Comparison of ENCODE assay signal across 1 cellular context in the genomic region with DNA sequence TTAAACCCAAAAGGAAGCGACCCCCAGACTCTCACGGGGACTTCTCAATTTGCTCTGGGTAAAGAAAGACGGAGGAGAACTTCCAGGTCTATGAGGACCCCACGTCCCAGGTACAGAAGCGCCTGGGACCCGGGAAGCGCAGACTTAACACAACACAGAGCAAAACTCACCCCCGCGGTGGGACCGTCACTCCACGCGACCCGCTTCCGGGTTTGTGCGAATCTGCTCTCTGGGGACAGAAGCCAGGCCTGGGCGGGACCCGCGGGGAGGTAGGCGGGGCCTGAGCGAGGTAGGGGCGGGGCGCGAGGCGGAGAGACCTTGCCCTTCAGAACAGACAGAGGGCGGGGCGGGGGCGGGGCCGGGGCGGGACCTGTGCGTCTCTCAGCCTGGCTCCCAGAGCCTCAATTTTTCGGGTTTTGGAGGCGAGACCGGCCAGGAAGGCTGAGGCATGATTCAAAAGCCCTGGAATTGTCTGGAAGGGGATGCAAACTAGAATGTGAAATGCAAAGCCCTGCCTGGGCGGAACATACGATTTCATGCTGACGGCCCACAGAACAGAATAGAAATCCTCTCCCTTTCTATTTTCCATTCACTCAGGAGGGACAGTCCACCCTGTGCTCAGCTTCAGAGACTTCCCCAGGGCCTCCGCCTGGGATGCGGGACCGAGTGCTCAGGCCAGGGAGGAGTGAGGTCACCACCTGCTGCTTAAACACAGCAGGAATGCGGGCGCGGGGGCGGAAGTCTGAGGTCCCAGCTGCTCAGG.
TF ChIP-seq lines count a peak whose summit lies in the region.

No MANE protein-coding gene starts in this region.

TF ChIP-seq in K562, 482 proteins besides CTCF, POLR2A, EP300 and RAD21 (continues in another document):
- TF ChIP-seq GATAD2B (IDR thresholded peaks at IDR 0.05; ENCODE audit: borderline replicate concordance) (peak; percentile 63; the same call in 1 of the 2 replicates), SRF (CRISPR knock-in tag; IDR thresholded peaks at IDR 0.05) (peak in 1 of 2 experiments; percentile 61; a peak in 1 of 4 replicates), SMAD3 (CRISPR knock-in tag; conservative IDR thresholded peaks at IDR 0.05) (no peak), MYC (IDR thresholded peaks at IDR 0.05; ENCODE audit: low read depth, low read length) (peak; percentile 67), MYC (CRISPR knock-in tag; IDR thresholded peaks at IDR 0.05; ENCODE audit: borderline replicate concordance, low read depth) (no peak), ZNF436 (CRISPR knock-in tag; IDR thresholded peaks at IDR 0.05) (no peak), CBX2 (IDR thresholded peaks at IDR 0.05; ENCODE audit: insufficient read depth, low read length, poor library complexity, severe bottlenecking) (no peak), KLF1 (tag; IDR thresholded peaks at IDR 0.05) (no peak), ZNF76 (CRISPR knock-in tag; IDR thresholded peaks at IDR 0.05; ENCODE audit: borderline replicate concordance) (no peak), HIVEP1 (CRISPR knock-in tag; IDR thresholded peaks at IDR 0.05) (no peak), TEAD1 (CRISPR knock-in tag; IDR thresholded peaks at IDR 0.05) (no peak; a peak in 1 of 4 replicates), CHD4 (IDR thresholded peaks at IDR 0.05; ENCODE audit: insufficient read depth, insufficient replicate concordance, low read depth, low read length, poor library complexity, severe bottlenecking) (no peak), PML (IDR thresholded peaks at IDR 0.05; ENCODE audit: low read length) (peak; percentile 68; the same call in 1 of the 2 replicates), EHMT2 (IDR thresholded peaks at IDR 0.05) (no peak), STAT5A (IDR thresholded peaks at IDR 0.05; ENCODE audit: borderline replicate concordance, low read length) (no peak), BRCA1 (IDR thresholded peaks at IDR 0.05) (no peak), BRCA1 (CRISPR knock-in tag; IDR thresholded peaks at IDR 0.05) (no peak), CHD1 (IDR thresholded peaks at IDR 0.05; ENCODE audit: low read length) (no peak)
- TF ChIP-seq, protein P1, sequence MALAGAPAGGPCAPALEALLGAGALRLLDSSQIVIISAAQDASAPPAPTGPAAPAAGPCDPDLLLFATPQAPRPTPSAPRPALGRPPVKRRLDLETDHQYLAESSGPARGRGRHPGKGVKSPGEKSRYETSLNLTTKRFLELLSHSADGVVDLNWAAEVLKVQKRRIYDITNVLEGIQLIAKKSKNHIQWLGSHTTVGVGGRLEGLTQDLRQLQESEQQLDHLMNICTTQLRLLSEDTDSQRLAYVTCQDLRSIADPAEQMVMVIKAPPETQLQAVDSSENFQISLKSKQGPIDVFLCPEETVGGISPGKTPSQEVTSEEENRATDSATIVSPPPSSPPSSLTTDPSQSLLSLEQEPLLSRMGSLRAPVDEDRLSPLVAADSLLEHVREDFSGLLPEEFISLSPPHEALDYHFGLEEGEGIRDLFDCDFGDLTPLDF (CRISPR knock-in tag; IDR thresholded peaks at IDR 0.05) = no peak
- TF ChIP-seq, protein P2, sequence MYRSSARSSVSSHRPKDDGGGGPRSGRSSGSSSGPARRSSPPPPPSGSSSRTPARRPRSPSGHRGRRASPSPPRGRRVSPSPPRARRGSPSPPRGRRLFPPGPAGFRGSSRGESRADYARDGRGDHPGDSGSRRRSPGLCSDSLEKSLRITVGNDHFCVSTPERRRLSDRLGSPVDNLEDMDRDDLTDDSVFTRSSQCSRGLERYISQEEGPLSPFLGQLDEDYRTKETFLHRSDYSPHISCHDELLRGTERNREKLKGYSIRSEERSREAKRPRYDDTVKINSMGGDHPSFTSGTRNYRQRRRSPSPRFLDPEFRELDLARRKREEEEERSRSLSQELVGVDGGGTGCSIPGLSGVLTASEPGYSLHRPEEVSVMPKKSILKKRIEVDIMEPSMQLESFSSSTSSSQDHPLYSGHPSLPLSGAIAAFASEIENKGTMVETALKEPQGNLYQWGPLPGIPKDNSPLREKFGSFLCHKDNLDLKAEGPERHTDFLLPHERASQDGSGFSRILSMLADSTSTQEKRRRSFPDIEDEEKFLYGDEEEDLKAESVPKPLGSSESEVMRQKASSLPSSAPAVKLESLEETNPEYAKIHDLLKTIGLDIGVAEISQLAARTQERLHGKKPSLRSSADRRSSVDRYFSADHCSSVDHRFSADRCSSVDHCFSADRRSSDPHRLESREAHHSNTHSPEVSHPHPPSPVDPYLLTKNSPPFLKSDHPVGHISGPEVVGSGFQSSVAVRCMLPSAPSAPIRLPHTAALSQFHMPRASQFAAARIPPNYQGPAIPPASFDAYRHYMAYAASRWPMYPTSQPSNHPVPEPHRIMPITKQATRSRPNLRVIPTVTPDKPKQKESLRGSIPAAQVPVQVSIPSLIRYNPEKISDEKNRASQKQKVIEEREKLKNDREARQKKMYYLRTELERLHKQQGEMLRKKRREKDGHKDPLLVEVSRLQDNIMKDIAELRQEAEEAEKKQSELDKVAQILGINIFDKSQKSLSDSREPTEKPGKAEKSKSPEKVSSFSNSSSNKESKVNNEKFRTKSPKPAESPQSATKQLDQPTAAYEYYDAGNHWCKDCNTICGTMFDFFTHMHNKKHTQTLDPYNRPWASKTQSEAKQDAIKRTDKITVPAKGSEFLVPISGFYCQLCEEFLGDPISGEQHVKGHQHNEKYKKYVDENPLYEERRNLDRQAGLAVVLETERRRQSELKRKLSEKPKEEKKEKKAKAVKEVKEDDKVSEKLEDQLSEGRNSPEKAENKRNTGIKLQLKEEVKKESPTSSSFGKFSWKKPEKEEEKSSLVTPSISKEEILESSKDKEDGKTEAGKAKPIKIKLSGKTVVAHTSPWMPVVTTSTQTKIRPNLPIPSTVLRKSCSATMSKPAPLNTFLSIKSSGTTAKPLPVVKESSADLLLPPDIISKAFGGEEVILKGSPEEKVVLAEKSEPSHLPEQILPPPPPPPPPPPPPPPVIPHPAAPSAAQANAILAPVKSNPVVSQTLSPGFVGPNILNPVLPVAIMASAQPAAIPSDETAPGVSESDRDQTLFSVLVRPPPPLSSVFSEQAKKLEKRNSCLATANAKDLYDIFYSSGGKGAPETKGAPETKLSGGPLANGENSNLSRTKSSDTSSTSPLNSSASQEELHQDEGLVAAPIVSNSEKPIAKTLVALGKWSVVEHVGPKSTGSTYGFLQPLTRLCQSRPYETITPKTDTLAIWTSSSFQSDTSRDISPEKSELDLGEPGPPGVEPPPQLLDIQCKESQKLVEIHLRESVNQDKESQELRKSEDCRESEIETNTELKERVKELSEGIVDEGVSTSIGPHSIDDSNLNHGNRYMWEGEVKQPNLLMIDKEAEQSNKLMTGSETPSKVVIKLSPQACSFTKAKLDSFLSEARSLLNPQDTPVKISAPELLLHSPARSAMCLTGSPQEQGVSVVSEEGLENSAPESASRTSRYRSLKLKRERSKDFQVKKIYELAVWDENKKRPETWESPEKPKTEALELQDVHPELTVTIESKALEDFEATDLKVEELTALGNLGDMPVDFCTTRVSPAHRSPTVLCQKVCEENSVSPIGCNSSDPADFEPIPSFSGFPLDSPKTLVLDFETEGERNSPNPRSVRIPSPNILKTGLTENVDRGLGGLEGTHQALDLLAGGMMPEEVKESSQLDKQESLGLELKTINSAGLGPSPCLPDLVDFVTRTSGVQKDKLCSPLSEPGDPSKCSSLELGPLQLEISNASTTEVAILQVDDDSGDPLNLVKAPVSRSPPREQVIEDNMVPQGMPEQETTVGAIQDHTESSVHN (IDR thresholded peaks at IDR 0.05; ENCODE audit: borderline replicate concordance in 1 of 2, low read depth in 1 of 2) = no peak
- TF ChIP-seq, protein P3, sequence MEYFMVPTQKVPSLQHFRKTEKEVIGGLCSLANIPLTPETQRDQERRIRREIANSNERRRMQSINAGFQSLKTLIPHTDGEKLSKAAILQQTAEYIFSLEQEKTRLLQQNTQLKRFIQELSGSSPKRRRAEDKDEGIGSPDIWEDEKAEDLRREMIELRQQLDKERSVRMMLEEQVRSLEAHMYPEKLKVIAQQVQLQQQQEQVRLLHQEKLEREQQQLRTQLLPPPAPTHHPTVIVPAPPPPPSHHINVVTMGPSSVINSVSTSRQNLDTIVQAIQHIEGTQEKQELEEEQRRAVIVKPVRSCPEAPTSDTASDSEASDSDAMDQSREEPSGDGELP (CRISPR knock-in tag; IDR thresholded peaks at IDR 0.05; ENCODE audit: borderline replicate concordance) = peak; percentile 73; the same call in 1 of the 2 replicates
- TF ChIP-seq, protein P4, sequence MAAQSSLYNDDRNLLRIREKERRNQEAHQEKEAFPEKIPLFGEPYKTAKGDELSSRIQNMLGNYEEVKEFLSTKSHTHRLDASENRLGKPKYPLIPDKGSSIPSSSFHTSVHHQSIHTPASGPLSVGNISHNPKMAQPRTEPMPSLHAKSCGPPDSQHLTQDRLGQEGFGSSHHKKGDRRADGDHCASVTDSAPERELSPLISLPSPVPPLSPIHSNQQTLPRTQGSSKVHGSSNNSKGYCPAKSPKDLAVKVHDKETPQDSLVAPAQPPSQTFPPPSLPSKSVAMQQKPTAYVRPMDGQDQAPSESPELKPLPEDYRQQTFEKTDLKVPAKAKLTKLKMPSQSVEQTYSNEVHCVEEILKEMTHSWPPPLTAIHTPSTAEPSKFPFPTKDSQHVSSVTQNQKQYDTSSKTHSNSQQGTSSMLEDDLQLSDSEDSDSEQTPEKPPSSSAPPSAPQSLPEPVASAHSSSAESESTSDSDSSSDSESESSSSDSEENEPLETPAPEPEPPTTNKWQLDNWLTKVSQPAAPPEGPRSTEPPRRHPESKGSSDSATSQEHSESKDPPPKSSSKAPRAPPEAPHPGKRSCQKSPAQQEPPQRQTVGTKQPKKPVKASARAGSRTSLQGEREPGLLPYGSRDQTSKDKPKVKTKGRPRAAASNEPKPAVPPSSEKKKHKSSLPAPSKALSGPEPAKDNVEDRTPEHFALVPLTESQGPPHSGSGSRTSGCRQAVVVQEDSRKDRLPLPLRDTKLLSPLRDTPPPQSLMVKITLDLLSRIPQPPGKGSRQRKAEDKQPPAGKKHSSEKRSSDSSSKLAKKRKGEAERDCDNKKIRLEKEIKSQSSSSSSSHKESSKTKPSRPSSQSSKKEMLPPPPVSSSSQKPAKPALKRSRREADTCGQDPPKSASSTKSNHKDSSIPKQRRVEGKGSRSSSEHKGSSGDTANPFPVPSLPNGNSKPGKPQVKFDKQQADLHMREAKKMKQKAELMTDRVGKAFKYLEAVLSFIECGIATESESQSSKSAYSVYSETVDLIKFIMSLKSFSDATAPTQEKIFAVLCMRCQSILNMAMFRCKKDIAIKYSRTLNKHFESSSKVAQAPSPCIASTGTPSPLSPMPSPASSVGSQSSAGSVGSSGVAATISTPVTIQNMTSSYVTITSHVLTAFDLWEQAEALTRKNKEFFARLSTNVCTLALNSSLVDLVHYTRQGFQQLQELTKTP (IDR thresholded peaks at IDR 0.05; ENCODE audit: low read depth in 1 of 2, partially characterized antibody in 2 of 2) = no peak
- TF ChIP-seq, protein P5, sequence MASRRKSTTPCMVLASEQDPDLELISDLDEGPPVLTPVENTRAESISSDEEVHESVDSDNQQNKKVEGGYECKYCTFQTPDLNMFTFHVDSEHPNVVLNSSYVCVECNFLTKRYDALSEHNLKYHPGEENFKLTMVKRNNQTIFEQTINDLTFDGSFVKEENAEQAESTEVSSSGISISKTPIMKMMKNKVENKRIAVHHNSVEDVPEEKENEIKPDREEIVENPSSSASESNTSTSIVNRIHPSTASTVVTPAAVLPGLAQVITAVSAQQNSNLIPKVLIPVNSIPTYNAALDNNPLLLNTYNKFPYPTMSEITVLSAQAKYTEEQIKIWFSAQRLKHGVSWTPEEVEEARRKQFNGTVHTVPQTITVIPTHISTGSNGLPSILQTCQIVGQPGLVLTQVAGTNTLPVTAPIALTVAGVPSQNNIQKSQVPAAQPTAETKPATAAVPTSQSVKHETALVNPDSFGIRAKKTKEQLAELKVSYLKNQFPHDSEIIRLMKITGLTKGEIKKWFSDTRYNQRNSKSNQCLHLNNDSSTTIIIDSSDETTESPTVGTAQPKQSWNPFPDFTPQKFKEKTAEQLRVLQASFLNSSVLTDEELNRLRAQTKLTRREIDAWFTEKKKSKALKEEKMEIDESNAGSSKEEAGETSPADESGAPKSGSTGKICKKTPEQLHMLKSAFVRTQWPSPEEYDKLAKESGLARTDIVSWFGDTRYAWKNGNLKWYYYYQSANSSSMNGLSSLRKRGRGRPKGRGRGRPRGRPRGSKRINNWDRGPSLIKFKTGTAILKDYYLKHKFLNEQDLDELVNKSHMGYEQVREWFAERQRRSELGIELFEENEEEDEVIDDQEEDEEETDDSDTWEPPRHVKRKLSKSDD (conservative IDR thresholded peaks at IDR 0.05; ENCODE audit: low read length) = no peak
- TF ChIP-seq, protein P6, sequence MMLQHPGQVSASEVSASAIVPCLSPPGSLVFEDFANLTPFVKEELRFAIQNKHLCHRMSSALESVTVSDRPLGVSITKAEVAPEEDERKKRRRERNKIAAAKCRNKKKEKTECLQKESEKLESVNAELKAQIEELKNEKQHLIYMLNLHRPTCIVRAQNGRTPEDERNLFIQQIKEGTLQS (IDR thresholded peaks at IDR 0.05) = peak; percentile 78
- TF ChIP-seq, protein P6 (CRISPR knock-in tag; conservative IDR thresholded peaks at IDR 0.05) = no peak
- TF ChIP-seq, protein P7, sequence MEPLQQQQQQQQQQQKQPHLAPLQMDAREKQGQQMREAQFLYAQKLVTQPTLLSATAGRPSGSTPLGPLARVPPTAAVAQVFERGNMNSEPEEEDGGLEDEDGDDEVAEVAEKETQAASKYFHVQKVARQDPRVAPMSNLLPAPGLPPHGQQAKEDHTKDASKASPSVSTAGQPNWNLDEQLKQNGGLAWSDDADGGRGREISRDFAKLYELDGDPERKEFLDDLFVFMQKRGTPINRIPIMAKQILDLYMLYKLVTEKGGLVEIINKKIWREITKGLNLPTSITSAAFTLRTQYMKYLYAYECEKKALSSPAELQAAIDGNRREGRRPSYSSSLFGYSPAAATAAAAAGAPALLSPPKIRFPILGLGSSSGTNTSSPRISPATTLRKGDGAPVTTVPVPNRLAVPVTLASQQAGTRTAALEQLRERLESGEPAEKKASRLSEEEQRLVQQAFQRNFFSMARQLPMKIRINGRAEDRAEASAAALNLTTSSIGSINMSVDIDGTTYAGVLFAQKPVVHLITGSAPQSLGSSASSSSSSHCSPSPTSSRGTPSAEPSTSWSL (CRISPR knock-in tag; IDR thresholded peaks at IDR 0.05; ENCODE audit: borderline replicate concordance) = no peak
